Comparison of ENCODE assay signal across 17 cellular contexts in the genomic region with DNA sequence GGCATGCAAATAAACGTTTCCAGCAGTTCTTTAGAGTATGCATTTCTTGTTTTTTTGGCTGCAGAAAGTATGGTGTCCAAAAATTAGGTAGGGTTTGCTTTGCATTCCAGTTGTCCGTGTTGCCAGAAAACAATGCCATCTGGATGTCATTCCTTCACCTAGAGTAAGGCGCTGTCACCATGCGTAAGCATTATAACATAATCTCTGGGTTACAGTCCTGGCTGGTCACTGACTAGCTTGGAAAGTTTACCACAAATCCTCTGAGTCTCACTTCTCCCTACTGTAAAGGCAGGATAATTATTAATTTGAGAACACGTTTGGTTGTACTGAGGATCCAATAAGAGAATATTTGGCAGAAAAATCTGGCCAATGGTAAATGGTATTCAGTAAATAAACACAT.
DNase-seq lines count a peak whose midpoint lies in the region; ATAC-seq lines count a peak whose summit lies in the region.
"Had no signal": no experiment of that assay in that cellular context is flagged by ENCODE, and none has a peak within 500 bp of the region (broad histone marks: within the 10 kb centered on the region; RNA-seq: fewer than 3 reads in every experiment).

No MANE protein-coding gene starts in this region.

- no peak overlapping the region for H2AFZ ChIP-seq in Karpas-422 (ENCODE audit: low read length)
- H2AFZ ChIP-seq: parathyroid adenoma had no signal

- H3K4me3 ChIP-seq in Karpas-422 (ENCODE audit: low read length), result no peak overlapping the region
- H3K4me3 ChIP-seq: SJSA1 had no signal

- peak overlapping the region; percentile 81 for H3K27ac Mint-ChIP-seq in activated naive CD4-positive, alpha-beta T cell treated with anti-CD3 and anti-CD28 coated beads, Interleukin-2, amount 10 ng/mL, durations not matched to agents 7 days and 5 days
- peak overlapping the region in 1 of 2 donors; percentile 94 for H3K27ac Mint-ChIP-seq in T-cell
- H3K27ac Mint-ChIP-seq in effector memory CD8-positive, alpha-beta T cell, result peak overlapping the region; percentile 97 to 99

- H3K36me3 ChIP-seq in Karpas-422 (ENCODE audit: insufficient read depth, low read length), result no peaks in the 10 kb centered on the region
- H3K36me3 ChIP-seq: esophagus squamous epithelium, SJSA1 had no signal

- ATAC-seq in T-cell (replicated peaks in 1 of 4), result no peak
- ATAC-seq in effector memory CD8-positive, alpha-beta T cell (replicated peaks), result no peak
- ATAC-seq: left ventricle myocardium superior, PC-3 had no signal

- POLR2A ChIA-PET in T-cell (lab: Charles Lee), result interaction anchor here in 1 of 2 donors (1.0 kb wide), 1 partner anchor 58 kb away, joined by 4 read pairs; no protein-coding TSS in a partner anchor

- H3K4me1 Mint-ChIP-seq in activated naive CD4-positive, alpha-beta T cell treated with anti-CD3 and anti-CD28 coated beads, Interleukin-2, amount 10 ng/mL, durations not matched to agents 7 days and 5 days, result peaks cover 23% of the 10 kb centered on the region
- peaks cover 20 to 34% (median 28%) of the 10 kb centered on the region in 3 donors for H3K4me1 Mint-ChIP-seq in T-cell
- H3K4me1 Mint-ChIP-seq in effector memory CD8-positive, alpha-beta T cell (ENCODE audit: low read depth in 2 of 2), result peaks cover 7 to 19% of the 10 kb centered on the region in 2 donors

- H4K20me1 ChIP-seq in Karpas-422 (ENCODE audit: insufficient read depth, low read depth, low read length), result no peaks in the 10 kb centered on the region

- peaks cover 8% of the 10 kb centered on the region for H3K9me3 Mint-ChIP-seq in activated naive CD4-positive, alpha-beta T cell treated with anti-CD3 and anti-CD28 coated beads, Interleukin-2, amount 10 ng/mL, durations not matched to agents 7 days and 5 days
- peaks cover 3 to 9% (median 8%) of the 10 kb centered on the region in 3 donors for H3K9me3 Mint-ChIP-seq in T-cell
- H3K9me3 Mint-ChIP-seq in effector memory CD8-positive, alpha-beta T cell, result peaks cover 0 to 6% of the 10 kb centered on the region in 2 donors

- no peaks in the 10 kb centered on the region for H3K9me2 ChIP-seq in Karpas-422 (replicated peaks; ENCODE audit: insufficient read depth, low read length)

- no peaks in the 10 kb centered on the region for H3K4me1 ChIP-seq in Karpas-422 (ENCODE audit: low read length)
- H3K4me1 ChIP-seq: parathyroid adenoma, SJSA1 had no signal

- H3K27ac ChIP-seq in Karpas-422 (ENCODE audit: low read length), result no peak overlapping the region
- H3K27ac ChIP-seq: parathyroid adenoma, SJSA1 had no signal

- H3K27me3 ChIP-seq in Karpas-422 (ENCODE audit: low read length), result no peaks in the 10 kb centered on the region
- H3K27me3 ChIP-seq: SJSA1 had no signal

- H3K9ac ChIP-seq in Karpas-422 (ENCODE audit: low read length), result no peak overlapping the region
- H3K9ac ChIP-seq: parathyroid adenoma had no signal

- H3K9me3 ChIP-seq in Karpas-422 (ENCODE audit: low read length), result no peaks in the 10 kb centered on the region
- H3K9me3 ChIP-seq: esophagus squamous epithelium, SJSA1 had no signal

- CTCF ChIA-PET in activated naive CD4-positive, alpha-beta T cell treated with anti-CD3 and anti-CD28 coated beads, Interleukin-2, amount 10 ng/mL, durations not matched to agents 7 days and 5 days (lab: Charles Lee), result interaction anchor here (1.2 kb wide), 1 partner anchor 24 kb away, joined by 3 read pairs; no protein-coding TSS in a partner anchor
- CTCF ChIA-PET in T-cell (lab: Charles Lee), result interaction anchor here (0.5 to 0.8 kb wide), 2 partner anchors 14 to 29 kb away, joined by 4 to 6 read pairs; no protein-coding TSS in a partner anchor

- no peak for DNase-seq in activated naive CD4-positive, alpha-beta T cell treated with anti-CD3 and anti-CD28 coated beads, Interleukin-2, amount 10 ng/mL, durations not matched to agents 7 days and 5 days
- no peak for DNase-seq in activated naive CD4-positive, alpha-beta T cell treated with Interleukin-2 at 50 U/mL for 16 hours
- DNase-seq in T-cell (no peak), OCI-M2 (lab: John Stamatoyannopoulos, UW; ENCODE audit: unreplicated experiment) (no peak), germinal center (ENCODE audit: low spot score) (no peak), Karpas-422 (no peak)
- DNase-seq in effector memory CD8-positive, alpha-beta T cell, result no peak
- DNase-seq: anterior cingulate cortex, IMR-90, left ventricle myocardium superior, NCI-H2081, NCI-H524 treated with DMSO at 0.1 percent for 48 hours, PC-3, T1000 had no signal

- no peaks in the 10 kb centered on the region for H3K79me2 ChIP-seq in Karpas-422 (ENCODE audit: low read length)
- H3K79me2 ChIP-seq: parathyroid adenoma had no signal

- H3K27me3 Mint-ChIP-seq in activated naive CD4-positive, alpha-beta T cell treated with anti-CD3 and anti-CD28 coated beads, Interleukin-2, amount 10 ng/mL, durations not matched to agents 7 days and 5 days, result peaks cover 16% of the 10 kb centered on the region
- peaks cover 0 to 3% of the 10 kb centered on the region in 2 donors for H3K27me3 Mint-ChIP-seq in T-cell
- H3K27me3 Mint-ChIP-seq in effector memory CD8-positive, alpha-beta T cell, result peaks cover 0 to 9% of the 10 kb centered on the region in 2 donors

- no peaks in the 10 kb centered on the region for H3K36me3 Mint-ChIP-seq in activated naive CD4-positive, alpha-beta T cell treated with anti-CD3 and anti-CD28 coated beads, Interleukin-2, amount 10 ng/mL, durations not matched to agents 7 days and 5 days
- peaks cover 7% of the 10 kb centered on the region for H3K36me3 Mint-ChIP-seq in T-cell
- peaks cover 11% of the 10 kb centered on the region for H3K36me3 Mint-ChIP-seq in effector memory CD8-positive, alpha-beta T cell (ENCODE audit: insufficient read depth)

- H3K4me3 Mint-ChIP-seq in activated naive CD4-positive, alpha-beta T cell treated with anti-CD3 and anti-CD28 coated beads, Interleukin-2, amount 10 ng/mL, durations not matched to agents 7 days and 5 days, result no peak overlapping the region
- H3K4me3 Mint-ChIP-seq in T-cell, result peak overlapping the region; percentile 64 to 81 (median 80)
- H3K4me3 Mint-ChIP-seq in effector memory CD8-positive, alpha-beta T cell, result peak overlapping the region; percentile 74 to 84

- no peak overlapping the region for H3K4me2 ChIP-seq in Karpas-422 (ENCODE audit: low read depth, low read length, poor library complexity, severe bottlenecking)
